19 cellular contexts compared by ENCODE assay signal in the genomic region with DNA sequence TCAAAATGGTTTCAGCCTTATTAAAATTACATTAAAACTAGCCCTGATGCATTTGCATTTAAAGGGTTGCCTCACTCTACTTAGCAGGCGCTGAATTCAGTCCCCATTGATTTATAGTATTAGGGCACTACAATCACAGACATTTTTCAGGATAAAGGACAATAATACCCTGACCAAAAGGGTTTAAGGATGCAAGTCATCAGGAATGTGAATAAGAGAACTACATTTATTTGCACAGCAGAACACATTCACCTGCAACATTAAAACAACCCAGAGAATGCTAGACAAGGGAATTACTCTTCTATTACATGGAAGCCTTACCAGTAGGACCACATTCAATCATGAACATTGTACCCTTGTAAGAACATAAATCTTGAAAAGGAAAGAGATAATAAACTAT.
"Had no signal": no experiment of that assay in that cellular context is flagged by ENCODE, and none has a peak within 500 bp of the region (broad histone marks: within the 10 kb centered on the region; RNA-seq: fewer than 3 reads in every experiment).

No MANE protein-coding gene starts in this region.

- H3K9me3 ChIP-seq: SK-N-SH had no signal

- H3K9ac ChIP-seq: SK-N-SH had no signal

- H3K27ac ChIP-seq: VCaP had no signal

- H3K4me2 ChIP-seq: SK-N-SH had no signal

- DNase-seq: activated CD4-positive, alpha-beta memory T cell treated with anti-CD3 and anti-CD28 coated beads for 36 hours; activated CD4-positive, alpha-beta T cell treated with anti-CD3 and anti-CD28 coated beads, Interleukin-2, amount 10 ng/mL, durations not matched to agents 7 days and 5 days; activated CD4-positive, CD25-positive, alpha-beta regulatory T cell; activated gamma-delta T cell treated with Interleukin-2 at 50 U/mL for 16 hours; activated naive CD4-positive, alpha-beta T cell treated with anti-CD3 and anti-CD28 coated beads, Interleukin-2, amount 10 ng/mL, durations not matched to agents 7 days and 5 days; activated naive CD8-positive, alpha-beta T cell treated with anti-CD3 and anti-CD28 coated beads for 36 hours; activated T-cell treated with anti-CD3 and anti-CD28 coated beads, Interleukin-2, amount 50 U/mL, for 72 hours; cerebellar nuclear complex; Kasumi-1; NCI-H1092; NCI-H1417; NCI-H1930; NCI-H2171 treated with DMSO at 0.1 percent for 48 hours; NCI-H345; NCI-H510A; SIG-M5; SK-N-SH; T-helper 1 cell had no signal

- ATAC-seq: activated T-cell treated with anti-CD3 and anti-CD28 coated beads, Interleukin-2, amount 50 U/mL, for 72 hours had no signal
